Comparison of ENCODE assay signal across 16 cellular contexts in the genomic region with DNA sequence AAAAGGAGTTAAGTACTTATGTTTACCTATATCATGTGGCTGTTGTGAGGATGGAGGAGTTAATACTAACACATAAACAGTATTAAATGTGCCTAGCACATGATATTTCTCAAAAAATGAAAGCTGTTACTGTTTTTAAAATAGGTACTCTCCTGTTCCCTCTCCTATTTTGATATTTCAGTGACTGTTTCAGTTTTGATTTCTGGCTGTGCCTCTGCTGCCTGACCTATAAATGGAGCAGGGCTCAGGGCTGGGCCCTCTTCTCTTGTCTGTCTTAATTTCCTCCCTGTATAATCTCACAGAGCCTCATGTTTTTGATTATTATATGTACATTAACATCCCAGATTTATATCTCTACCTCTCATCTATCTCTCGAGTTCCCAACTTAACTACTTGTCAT.
DNase-seq lines count a peak whose midpoint lies in the region; ATAC-seq lines count a peak whose summit lies in the region.
"Had no signal": no experiment of that assay in that cellular context is flagged by ENCODE, and none has a peak within 500 bp of the region (broad histone marks: within the 10 kb centered on the region; RNA-seq: fewer than 3 reads in every experiment).

No MANE protein-coding gene starts in this region.

- intact Hi-C loops in cardiac septum (cut with DNase I) = loop anchor here (5.0 kb wide), 1 partner anchor 305 kb away; no protein-coding TSS in a partner anchor

- DNase-seq in RPMI8226 (peak; percentile 12), DMS79 treated with DMSO at 0.1 percent for 48 hours (lab: John Stamatoyannopoulos, UW) (no peak), foreskin melanocyte (no peak), cardiac septum (ENCODE audit: low spot score) (no peak)
- DNase-seq in activated naive CD4-positive, alpha-beta T cell treated with anti-CD3 and anti-CD28 coated beads, Interleukin-2, amount 50 U/mL, for 16 hours = no peak
- DNase-seq: activated CD4-positive, alpha-beta T cell treated with anti-CD3 and anti-CD28 coated beads, Interleukin-2, amount 50 U/mL, for 48 hours; CD8-positive, alpha-beta T cell; left ventricle myocardium inferior; NCI-H1105; ovary; stimulated activated CD4-positive, alpha-beta T cell treated with anti-CD3 and anti-CD28 coated beads, Interleukin-1b, Interleukin-23, amount 100 ng/mL, for 48 hours had no signal

- peak; percentile 93 for ATAC-seq in GM18870 (IDR thresholded peaks at IDR 0.05; ENCODE audit: unreplicated experiment)
- peak; percentile 96 for ATAC-seq in GM21515 (IDR thresholded peaks at IDR 0.05; ENCODE audit: unreplicated experiment)
- ATAC-seq in HG03060 (IDR thresholded peaks at IDR 0.05; ENCODE audit: low read depth, unreplicated experiment) = peak; percentile 66
- ATAC-seq: activated naive CD4-positive, alpha-beta T cell treated with anti-CD3 and anti-CD28 coated beads, Interleukin-2, amount 50 U/mL, for 72 hours; CD8-positive, alpha-beta T cell; gastroesophageal sphincter had no signal
